ENCODE assay signal across 21 cellular contexts in the genomic region with DNA sequence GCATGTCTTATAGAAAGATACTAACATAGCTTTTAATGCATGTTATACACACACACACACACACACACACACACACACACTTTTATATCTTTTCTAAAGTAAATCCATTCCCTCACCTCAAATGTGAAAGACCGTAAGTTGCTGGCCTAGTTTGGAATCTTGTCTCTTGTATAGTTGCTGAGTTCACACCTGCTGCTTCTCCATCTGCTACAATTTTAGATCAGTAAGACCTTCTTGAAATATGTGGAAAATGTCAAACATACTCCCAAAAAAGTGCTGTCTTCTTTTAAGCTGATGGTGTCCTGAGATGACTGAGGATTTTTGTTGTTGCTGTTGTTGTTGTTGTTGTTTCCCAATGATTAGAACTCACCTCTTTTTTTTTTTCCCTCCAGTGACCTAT.
DNase-seq lines count a peak whose midpoint lies in the region; ATAC-seq and TF ChIP-seq lines count a peak whose summit lies in the region.
"Had no signal": no experiment of that assay in that cellular context is flagged by ENCODE, and none has a peak within 500 bp of the region (broad histone marks: within the 10 kb centered on the region; RNA-seq: fewer than 3 reads in every experiment).

No MANE protein-coding gene starts in this region.

- POLR2A ChIA-PET in WTC11 (lab: Charles Lee) = no interaction called here

- no peaks in the 10 kb centered on the region for H3K9me3 Mint-ChIP-seq in WTC11
- H3K9me3 Mint-ChIP-seq: CD4-positive, alpha-beta T cell; CD8-positive, alpha-beta memory T cell had no signal

- no peak overlapping the region for H2BK120ac ChIP-seq in mesendoderm (ENCODE audit: low read depth, low read length)

- H2BK5ac ChIP-seq in mesendoderm (ENCODE audit: low read length) = no peak overlapping the region

- no peak overlapping the region for H3K18ac ChIP-seq in mesendoderm (ENCODE audit: low read length)

- H3K4me1 ChIP-seq in mesendoderm (ENCODE audit: control insufficient read depth, low read depth, low read length) (no peaks in the 10 kb centered on the region), GM23248 (ENCODE audit: insufficient read depth) (peaks cover 11% of the 10 kb centered on the region)
- H3K4me1 ChIP-seq: A549; BE2C; BLaER1 treated with 17β-estradiol and CSF1 and Interleukin-3, amounts not matched to agents 10 nM and 100 nM; HAP-1 had no signal

- peaks cover 15% of the 10 kb centered on the region for H3K4me1 Mint-ChIP-seq in WTC11
- H3K4me1 Mint-ChIP-seq: CD14-positive monocyte; CD8-positive, alpha-beta memory T cell had no signal

- CTCF ChIA-PET in WTC11 (lab: Charles Lee) = no interaction called here

- TF ChIP-seq CTCF in WTC11 (IDR thresholded peaks at IDR 0.05) = no peak

- H4K20me1 ChIP-seq in GM23248 (ENCODE audit: insufficient read depth) = no peaks in the 10 kb centered on the region
- H4K20me1 ChIP-seq: BLaER1 treated with 17β-estradiol and CSF1 and Interleukin-3, amounts not matched to agents 10 nM and 100 nM had no signal

- no peak overlapping the region for H3K27ac ChIP-seq in mesendoderm (ENCODE audit: low read depth, low read length)
- no peak overlapping the region for H3K27ac ChIP-seq in GM23248
- H3K27ac ChIP-seq: A549; BLaER1 treated with 17β-estradiol and CSF1 and Interleukin-3, amounts not matched to agents 10 nM and 100 nM had no signal

- ATAC-seq in WTC11 (no peak), GM19452 (IDR thresholded peaks at IDR 0.05; ENCODE audit: unreplicated experiment) (no peak), GM18858 (IDR thresholded peaks at IDR 0.05; ENCODE audit: unreplicated experiment) (no peak)
- ATAC-seq: A549 had no signal

- H3K9ac ChIP-seq in mesendoderm (ENCODE audit: low read length) = no peak overlapping the region
- H3K9ac ChIP-seq in GM23248 = no peak overlapping the region
- H3K9ac ChIP-seq: BLaER1 treated with 17β-estradiol and CSF1 and Interleukin-3, amounts not matched to agents 10 nM and 100 nM had no signal

- no peak overlapping the region for H3K23ac ChIP-seq in mesendoderm (ENCODE audit: low read length)

- H3K79me1 ChIP-seq in mesendoderm (ENCODE audit: low read length) = no peaks in the 10 kb centered on the region

- H4K8ac ChIP-seq in mesendoderm (ENCODE audit: low read depth, low read length) = no peak overlapping the region

- H3K27me3 ChIP-seq in mesendoderm (ENCODE audit: insufficient read depth, low read length, poor library complexity) (no peaks in the 10 kb centered on the region), GM23248 (replicated peaks; ENCODE audit: insufficient read depth) (no peaks in the 10 kb centered on the region)
- H3K27me3 ChIP-seq: BE2C; BLaER1 treated with 17β-estradiol and CSF1 and Interleukin-3, amounts not matched to agents 10 nM and 100 nM had no signal

- no peaks in the 10 kb centered on the region for H3K9me3 ChIP-seq in GM23248 (ENCODE audit: low read depth)
- H3K9me3 ChIP-seq: A549, BE2C, HAP-1 had no signal

- H3K79me2 ChIP-seq in mesendoderm (ENCODE audit: control insufficient read depth, insufficient read depth, low read length) (no peaks in the 10 kb centered on the region), GM23248 (ENCODE audit: insufficient read depth) (no peaks in the 10 kb centered on the region)

- no peak overlapping the region for H3K4me3 Mint-ChIP-seq in WTC11
- H3K4me3 Mint-ChIP-seq: CD14-positive monocyte; CD4-positive, alpha-beta T cell; CD8-positive, alpha-beta memory T cell; HFFc6 had no signal

- H2BK15ac ChIP-seq in mesendoderm (replicated peaks; ENCODE audit: low read depth) = no peak overlapping the region

- H2AK5ac ChIP-seq in mesendoderm (ENCODE audit: low read length) = no peak overlapping the region

- H4K5ac ChIP-seq in mesendoderm (ENCODE audit: low read length) = no peak overlapping the region

- H3K9me2 ChIP-seq in GM23248 (ENCODE audit: insufficient read depth) = no peaks in the 10 kb centered on the region

- in situ Hi-C loops in G401 (cut with HindIII; ENCODE audit: low sequenced_read_pairs) = no loop called here
- in situ Hi-C loops in GM23248 (cut with MboI) = no loop called here

- WGBS in mesendoderm (ENCODE audit: extremely low coverage, insufficient coverage, low lambda C conversion rate) = no CpG with 5 or more reads among the region's 1 CpG
- WGBS in GM23248 (ENCODE audit: low coverage in 1 of 2, low lambda C conversion rate in 2 of 2, missing lambda C conversion rate in 2 of 2), 2 experiments = 77 to 86% methylated on average over 1 of the region's 1 CpG

- no peaks in the 10 kb centered on the region for H3K36me3 ChIP-seq in mesendoderm (ENCODE audit: control insufficient read depth, insufficient read depth, low read length)
- H3K36me3 ChIP-seq in GM23248 (ENCODE audit: low read depth) = no peaks in the 10 kb centered on the region
- H3K36me3 ChIP-seq: BE2C, HAP-1 had no signal

- DNase-seq in G401 (ENCODE audit: low spot score) (peak; percentile 62), WTC11 (ENCODE audit: low spot score) (no peak), mesendoderm (peak; percentile 4), GM23248 (no peak)
- DNase-seq: 8988T; ACHN; AML-193; BE2C; CD4-positive, alpha-beta T cell; CD8-positive, alpha-beta memory T cell; DMS153; DND-41; GDM1; GOT3; HFFc6 had no signal

- H3K56ac ChIP-seq in mesendoderm (ENCODE audit: low read length) = no peak overlapping the region

- no peaks in the 10 kb centered on the region for H3K27me3 Mint-ChIP-seq in WTC11 (ENCODE audit: low read depth)
- H3K27me3 Mint-ChIP-seq: CD8-positive, alpha-beta memory T cell had no signal

- H2AFZ ChIP-seq in GM23248 = no peak overlapping the region

- no peaks in the 10 kb centered on the region for H3K36me3 Mint-ChIP-seq in WTC11
- H3K36me3 Mint-ChIP-seq: CD14-positive monocyte; CD8-positive, alpha-beta memory T cell had no signal

- no peaks in the 10 kb centered on the region for H3F3A ChIP-seq in GM23248 (ENCODE audit: insufficient read depth)

- no peak overlapping the region for H3K4ac ChIP-seq in mesendoderm (ENCODE audit: low read depth, low read length)

- H3K4me2 ChIP-seq in mesendoderm (ENCODE audit: low read length) (no peak overlapping the region), GM23248 (ENCODE audit: unreplicated experiment) (no peak overlapping the region)
- H3K4me2 ChIP-seq: A549; BLaER1 treated with 17β-estradiol and CSF1 and Interleukin-3, amounts not matched to agents 10 nM and 100 nM had no signal

- no peak overlapping the region for H3K4me3 ChIP-seq in mesendoderm (ENCODE audit: low read length)
- H3K4me3 ChIP-seq in GM23248 = no peak overlapping the region
- H3K4me3 ChIP-seq: A549; BLaER1 treated with 17β-estradiol and CSF1 and Interleukin-3, amounts not matched to agents 10 nM and 100 nM; HAP-1 had no signal

- H3K27ac Mint-ChIP-seq in WTC11 = peak overlapping the region; percentile 34; the same call in 1 of the 2 replicates
- H3K27ac Mint-ChIP-seq: CD14-positive monocyte; CD4-positive, alpha-beta T cell; CD8-positive, alpha-beta memory T cell; HFFc6 had no signal

TF ChIP-seq in WTC11, 78 proteins besides CTCF, POLR2A, EP300 and RAD21:
- TF ChIP-seq ZNF317 (CRISPR knock-in tag; IDR thresholded peaks at IDR 0.05; ENCODE audit: borderline replicate concordance, low read depth) = no peak
- no peak for TF ChIP-seq ELF4 (CRISPR knock-in tag; IDR thresholded peaks at IDR 0.05; ENCODE audit: low read depth)
- TF ChIP-seq ERG (CRISPR knock-in tag; IDR thresholded peaks at IDR 0.05) = no peak
- no peak for TF ChIP-seq RELA (CRISPR knock-in tag; IDR thresholded peaks at IDR 0.05; ENCODE audit: borderline replicate concordance)
- no peak for TF ChIP-seq ZNF396 (CRISPR knock-in tag; IDR thresholded peaks at IDR 0.05; ENCODE audit: borderline replicate concordance)
- no peak for TF ChIP-seq ZNF138 (CRISPR knock-in tag; conservative IDR thresholded peaks at IDR 0.05)
- TF ChIP-seq, protein P1, sequence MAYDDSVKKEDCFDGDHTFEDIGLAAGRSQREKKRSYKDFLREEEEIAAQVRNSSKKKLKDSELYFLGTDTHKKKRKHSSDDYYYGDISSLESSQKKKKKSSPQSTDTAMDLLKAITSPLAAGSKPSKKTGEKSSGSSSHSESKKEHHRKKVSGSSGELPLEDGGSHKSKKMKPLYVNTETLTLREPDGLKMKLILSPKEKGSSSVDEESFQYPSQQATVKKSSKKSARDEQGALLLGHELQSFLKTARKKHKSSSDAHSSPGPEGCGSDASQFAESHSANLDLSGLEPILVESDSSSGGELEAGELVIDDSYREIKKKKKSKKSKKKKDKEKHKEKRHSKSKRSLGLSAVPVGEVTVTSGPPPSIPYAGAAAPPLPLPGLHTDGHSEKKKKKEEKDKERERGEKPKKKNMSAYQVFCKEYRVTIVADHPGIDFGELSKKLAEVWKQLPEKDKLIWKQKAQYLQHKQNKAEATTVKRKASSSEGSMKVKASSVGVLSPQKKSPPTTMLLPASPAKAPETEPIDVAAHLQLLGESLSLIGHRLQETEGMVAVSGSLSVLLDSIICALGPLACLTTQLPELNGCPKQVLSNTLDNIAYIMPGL (CRISPR knock-in tag; IDR thresholded peaks at IDR 0.05) = no peak
- no peak for TF ChIP-seq ATF2 (CRISPR knock-in tag; IDR thresholded peaks at IDR 0.05; ENCODE audit: borderline replicate concordance, low read depth)
- no peak for TF ChIP-seq CBFB (CRISPR knock-in tag; IDR thresholded peaks at IDR 0.05; ENCODE audit: low read depth)

Comparison
In these comparisons a context has a peak if more than half of its experiments do, and no peak if none do; other contexts are left out.
1. DNase-seq: peak in G401 (single experiment) and mesendoderm (single experiment); none in WTC11 (single experiment) and GM23248 (single experiment).